Comparison of ENCODE assay signal across 9 cellular contexts in genomic region chr1:241610056-241610815, GRCh38. TPM values are rescaled to one million over a fixed set of nuclear protein-coding genes. Genes with fewer than 3 reads are reported as not detected.
A peak's percentile ranks its signal among the peaks of the same experiment; 100 is the strongest.
DNase-seq lines count a peak whose midpoint lies in the region; ATAC-seq, FAIRE-seq and TF ChIP-seq lines count a peak whose summit lies in the region.
"Had no signal": no experiment of that assay in that cellular context is flagged by ENCODE, and none has a peak within 500 bp of the region (broad histone marks: within the 10 kb centered on the region; RNA-seq: fewer than 3 reads in every experiment).

No MANE protein-coding gene starts in this region.

- H3K4me1 ChIP-seq in mesodermal cell (ENCODE audit: control insufficient read depth, insufficient read depth, low read length, poor library complexity, severe bottlenecking) = peaks cover 37% of the 10 kb centered on the region

- DNase-seq in EH (ENCODE audit: low read depth) = peak; percentile 44
- peak; percentile 56 for DNase-seq in NCI-H2196 (lab: John Stamatoyannopoulos, UW; ENCODE audit: unreplicated experiment)
- DNase-seq in bronchial epithelial cell (ENCODE audit: low read depth) = peak; percentile 70
- DNase-seq in activated effector memory CD4-positive, alpha-beta T cell treated with Interleukin-2 at 50 U/mL for 16 hours = no peak
- no peak for DNase-seq in ecto neural progenitor cell (ENCODE audit: low spot score)
- DNase-seq in T-helper 1 cell = no peak
- DNase-seq: activated CD8-positive, alpha-beta memory T cell treated with anti-CD3 and anti-CD28 coated beads, Interleukin-2, amount 50 U/mL, for 4 hours had no signal

- ATAC-seq in HG03045 (IDR thresholded peaks at IDR 0.05; ENCODE audit: unreplicated experiment) = no peak

- no peaks in the 10 kb centered on the region for H3K27me3 ChIP-seq in bronchial epithelial cell (ENCODE audit: control insufficient read depth, insufficient read depth, low read length)

- H3K27ac ChIP-seq in mesodermal cell (ENCODE audit: low read depth, low read length, severe bottlenecking) = peak overlapping the region; percentile 57

- no peaks in the 10 kb centered on the region for H3K36me3 ChIP-seq in bronchial epithelial cell (ENCODE audit: control insufficient read depth, insufficient read depth, low read length)
- no peaks in the 10 kb centered on the region for H3K36me3 ChIP-seq in mesodermal cell (ENCODE audit: control insufficient read depth, insufficient read depth, low read length)

- no peak overlapping the region for H3K4me3 ChIP-seq in bronchial epithelial cell (ENCODE audit: low read depth, low read length)
- H3K4me3 ChIP-seq in mesodermal cell (ENCODE audit: extremely low read depth, insufficient read depth, low read length, poor library complexity, severe bottlenecking) = no peak overlapping the region

- no peak for FAIRE-seq in bronchial epithelial cell (lab: Jason Lieb, UNC)

- no peak for TF ChIP-seq CTCF in bronchial epithelial cell (IDR thresholded peaks at IDR 0.05; ENCODE audit: insufficient read depth, low read length, severe bottlenecking)

- WGBS in mesodermal cell (ENCODE audit: insufficient coverage in 2 of 2), 2 experiments = 69 to 78% methylated on average over 4 to 6 of the region's 8 CpGs

- H3K9me3 ChIP-seq in mesodermal cell (ENCODE audit: control insufficient read depth, low read length) = no peaks in the 10 kb centered on the region

RNA-seq across cellular contexts. Expression of gene CHML, which starts 29.9 kb away (rescaled TPM):
- total RNA-seq in bronchial epithelial cell = 11.1 and 12.9 TPM in 2 replicates
- 6.9 TPM for polyA plus RNA-seq in mesodermal cell (2013, experiment 1 of 2)
- 8.2 TPM for polyA plus RNA-seq in mesodermal cell (2013, experiment 2 of 2)

RNA-seq across cellular contexts. Expression of gene OPN3, which starts 29.9 kb away (rescaled TPM):
- 14.7 and 23.8 TPM in 2 replicates for total RNA-seq in bronchial epithelial cell
- 52.4 TPM for polyA plus RNA-seq in mesodermal cell (2013, experiment 1 of 2)
- polyA plus RNA-seq in mesodermal cell (2013, experiment 2 of 2) = 49.0 TPM

RNA-seq across cellular contexts. Expression of gene WDR64, which starts 41.8 kb away (rescaled TPM):
- under 0.01 TPM in 1 of 2 replicates, not detected in the other for total RNA-seq in bronchial epithelial cell
- polyA plus RNA-seq in mesodermal cell (2013, experiment 1 of 2) = not detected
- not detected for polyA plus RNA-seq in mesodermal cell (2013, experiment 2 of 2)

Comparison
In these comparisons a context has a peak if more than half of its experiments do, and no peak if none do; other contexts are left out.
1. DNase-seq: peak in EH (single experiment), NCI-H2196 (single experiment) and bronchial epithelial cell (single experiment); none in activated effector memory CD4-positive, alpha-beta T cell treated with Interleukin-2 at 50 U/mL for 16 hours (single experiment), ecto neural progenitor cell (single experiment) and T-helper 1 cell (0 of 5).